In genomic region chr3:22986958-22987357, GRCh38 we compare ENCODE assay signal across 27 cellular contexts.
"Had no signal": no experiment of that assay in that cellular context is flagged by ENCODE, and none has a peak within 500 bp of the region (broad histone marks: within the 10 kb centered on the region; RNA-seq: fewer than 3 reads in every experiment).

No MANE protein-coding gene starts in this region.

- H3K36me3 ChIP-seq: neutrophil, pancreas, prostate gland, spleen, stomach, thoracic aorta, thyroid gland, tibial nerve, upper lobe of left lung, vagina had no signal

- ATAC-seq: naive thymus-derived CD4-positive, alpha-beta T cell; natural killer cell; pancreas; right cardiac atrium; sciatic nerve; stimulated activated effector memory CD8-positive, alpha-beta T cell treated with anti-CD3 and anti-CD28 coated beads, Interleukin-12 subunit alpha, Interleukin-12 subunit beta, amount 100 ng/mL, for 72 hours; stimulated activated naive B cell treated with anti-CD40 and anti-IgM and Interleukin-4, amounts not matched to agents 10 μg/mL and 1 μg/mL and 100 μg/mL, for 72 hours had no signal

- H3K9me3 ChIP-seq: neutrophil, pancreas, prostate gland, thyroid gland, upper lobe of left lung, vagina had no signal

- FAIRE-seq: pancreas, urothelium cell line had no signal

- H3K4me2 ChIP-seq: smooth muscle cell had no signal

- DNase-seq: naive thymus-derived CD4-positive, alpha-beta T cell; natural killer cell; nephron progenitor cell; nucleus accumbens; pancreas; right cardiac atrium; spleen; stimulated activated CD4-positive, alpha-beta T cell treated with anti-CD3 and anti-CD28 coated beads, Interleukin-12 subunit alpha, Interleukin-12 subunit beta, amount 100 ng/mL, for 4 hours; stimulated activated CD4-positive, alpha-beta T cell treated with anti-CD3 and anti-CD28 coated beads, Interleukin-1b, Interleukin-23, amount 100 ng/mL, for 48 hours; stimulated activated CD4-positive, alpha-beta T cell treated with anti-CD3 and anti-CD28 coated beads, Interleukin-2, amount 100 ng/mL, for 48 hours; stimulated activated CD4-positive, alpha-beta T cell treated with anti-CD3 and anti-CD28 coated beads, Interleukin-4, amount 100 ng/mL, for 24 hours; stimulated activated naive B cell treated with anti-CD40 and anti-IgM and Interleukin-4, amounts not matched to agents 10 μg/mL and 1 μg/mL and 100 μg/mL, for 72 hours; stimulated activated naive CD4-positive, alpha-beta T cell treated with Interleukin-2 at 50 U/mL for 16 hours; stomach; thyroid gland; trophoblast cell; upper lobe of left lung had no signal

- H3K4me1 ChIP-seq: pancreas, prostate gland, spleen, stomach, tibial nerve, upper lobe of left lung, vagina had no signal

- H3K4me3 ChIP-seq: pancreas, prostate gland, skin epidermis, smooth muscle cell, spleen, stomach, thoracic aorta, thyroid gland, tibial nerve, upper lobe of left lung, vagina had no signal

- H3K27me3 ChIP-seq: neutrophil, pancreas, spleen, stomach, thyroid gland, tibial nerve, upper lobe of left lung, vagina had no signal

- H3K27ac ChIP-seq: neutrophil, pancreas, prostate gland, skin epidermis, spleen, stomach, thoracic aorta, thyroid gland, tibial nerve, upper lobe of left lung, vagina had no signal
